ENCODE assay signal across 20 cellular contexts in genomic region chr15:57537951-57538506, GRCh38. TPM values are rescaled to one million over a fixed set of nuclear protein-coding genes. Genes with fewer than 3 reads are reported as not detected.
"Had no signal": no experiment of that assay in that cellular context is flagged by ENCODE, and none has a peak within 500 bp of the region (broad histone marks: within the 10 kb centered on the region; RNA-seq: fewer than 3 reads in every experiment).

No MANE protein-coding gene starts in this region.

- H3K36me3 Mint-ChIP-seq: activated naive CD8-positive, alpha-beta T cell treated with anti-CD3 and anti-CD28 coated beads, Interleukin-2, amount 10 ng/mL, durations not matched to agents 7 days and 5 days; natural killer cell had no signal

- FAIRE-seq: bronchial epithelial cell, small intestine had no signal

- H3K9me3 Mint-ChIP-seq: activated naive CD8-positive, alpha-beta T cell treated with anti-CD3 and anti-CD28 coated beads, Interleukin-2, amount 10 ng/mL, durations not matched to agents 7 days and 5 days; natural killer cell; type B pancreatic cell had no signal

- H2AFZ ChIP-seq: hepatocyte had no signal

- ATAC-seq: esophagus mucosa, left ventricle myocardium superior, natural killer cell, right cardiac atrium had no signal

- H3K27me3 Mint-ChIP-seq: type B pancreatic cell had no signal

- H3K4me3 Mint-ChIP-seq: activated naive CD8-positive, alpha-beta T cell treated with anti-CD3 and anti-CD28 coated beads, Interleukin-2, amount 10 ng/mL, durations not matched to agents 7 days and 5 days; memory B cell; natural killer cell; type B pancreatic cell had no signal

- H3K27ac ChIP-seq: hepatocyte had no signal

- H3K79me2 ChIP-seq: hepatocyte had no signal

- DNase-seq: activated CD4-positive, alpha-beta T cell treated with anti-CD3 and anti-CD28 coated beads, Interleukin-2, amount 50 U/mL, for 4 hours; activated CD4-positive, CD25-positive, alpha-beta regulatory T cell treated with anti-CD3 and anti-CD28 coated beads, Interleukin-2, amount 50 U/mL, for 72 hours; activated naive CD4-positive, alpha-beta T cell; activated naive CD8-positive, alpha-beta T cell treated with anti-CD3 and anti-CD28 coated beads, Interleukin-2, amount 10 ng/mL, durations not matched to agents 7 days and 5 days; activated T-cell treated with anti-CD3 and anti-CD28 coated beads for 4 hours; aorta; islet precursor cell; left ventricle myocardium superior; natural killer cell; nucleus accumbens; right cardiac atrium; small intestine; stimulated activated CD4-positive, alpha-beta T cell treated with anti-CD3 and anti-CD28 coated beads, Interleukin-4, amount 100 ng/mL, for 24 hours; stimulated activated naive CD4-positive, alpha-beta T cell; T-helper 9 cell had no signal

- H3K4me1 Mint-ChIP-seq: activated naive CD8-positive, alpha-beta T cell treated with anti-CD3 and anti-CD28 coated beads, Interleukin-2, amount 10 ng/mL, durations not matched to agents 7 days and 5 days; memory B cell; natural killer cell had no signal

- H3K27ac Mint-ChIP-seq: activated naive CD8-positive, alpha-beta T cell treated with anti-CD3 and anti-CD28 coated beads, Interleukin-2, amount 10 ng/mL, durations not matched to agents 7 days and 5 days; memory B cell; natural killer cell; type B pancreatic cell had no signal

- H3K4me3 ChIP-seq: hepatocyte had no signal

- H3K27me3 ChIP-seq: hepatocyte had no signal

RNA-seq across cellular contexts. Expression of gene MYZAP, which starts 53.7 kb away (rescaled TPM):
- total RNA-seq: activated naive CD8-positive, alpha-beta T cell treated with anti-CD3 and anti-CD28 coated beads, Interleukin-2, amount 10 ng/mL, durations not matched to agents 7 days and 5 days; natural killer cell had no signal
